ENCODE assay signal across 18 cellular contexts in the genomic region with DNA sequence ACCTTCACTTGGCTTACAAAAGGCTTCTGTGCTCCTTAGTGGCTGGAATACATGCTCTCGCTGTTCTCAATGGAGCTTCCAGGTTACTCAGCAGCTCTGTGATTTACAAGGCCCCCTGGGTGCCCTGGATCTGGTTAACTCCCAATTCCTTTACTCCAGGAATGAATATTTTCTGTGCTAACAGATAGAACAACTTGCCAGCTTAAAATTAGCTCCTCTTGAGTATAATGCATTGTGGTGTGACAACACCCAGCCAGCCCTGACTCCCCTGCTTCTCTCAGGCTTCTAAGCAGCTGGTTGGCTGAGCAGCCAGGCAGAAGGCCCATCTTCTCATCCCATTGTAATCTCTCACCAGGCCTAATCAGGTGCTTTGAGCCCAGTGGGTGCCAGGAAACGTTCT.
DNase-seq lines count a peak whose midpoint lies in the region; ATAC-seq and TF ChIP-seq lines count a peak whose summit lies in the region.
"Had no signal": no experiment of that assay in that cellular context is flagged by ENCODE, and none has a peak within 500 bp of the region (broad histone marks: within the 10 kb centered on the region; RNA-seq: fewer than 3 reads in every experiment).

No MANE protein-coding gene starts in this region.

- ATAC-seq in heart right ventricle, result peak in 5 of 8 donors; percentile 42 to 55 (median 52)
- no peak for ATAC-seq in activated CD8-positive, alpha-beta T cell treated with anti-CD3 and anti-CD28 coated beads, Interleukin-2, amount 10 ng/mL, durations not matched to agents 7 days and 5 days
- ATAC-seq: gastrocnemius medialis had no signal

- H2AFZ ChIP-seq in neuronal stem cell (ENCODE audit: low read length), result peak overlapping the region; percentile 68
- no peak overlapping the region for H2AFZ ChIP-seq in hepatocyte

- peaks cover 2% of the 10 kb centered on the region for H3K27me3 Mint-ChIP-seq in activated CD8-positive, alpha-beta T cell treated with anti-CD3 and anti-CD28 coated beads, Interleukin-2, amount 10 ng/mL, durations not matched to agents 7 days and 5 days (ENCODE audit: low read depth)

- no peak overlapping the region for H2AK5ac ChIP-seq in neuronal stem cell (ENCODE audit: low read depth, low read length)

- H3K36me3 ChIP-seq in heart right ventricle (no peaks in the 10 kb centered on the region), neuronal stem cell (replicated peaks in 1 of 2; ENCODE audit: control insufficient read depth in 2 of 2, insufficient read depth in 2 of 2, low read length in 2 of 2) (no peaks in the 10 kb centered on the region), brain microvascular endothelial cell (replicated peaks) (no peaks in the 10 kb centered on the region), hepatocyte (replicated peaks; ENCODE audit: insufficient read depth, low read depth) (no peaks in the 10 kb centered on the region)
- H3K36me3 ChIP-seq: adrenal gland, gastrocnemius medialis had no signal

- H3K79me1 ChIP-seq in neuronal stem cell (ENCODE audit: low read depth, low read length), result no peaks in the 10 kb centered on the region

- no peak overlapping the region for H4K91ac ChIP-seq in neuronal stem cell (ENCODE audit: low read depth, low read length, poor library complexity)

- no peak overlapping the region for H2BK15ac ChIP-seq in neuronal stem cell (ENCODE audit: low read length)

- no peak overlapping the region for H3K4me3 Mint-ChIP-seq in activated CD8-positive, alpha-beta T cell treated with anti-CD3 and anti-CD28 coated beads, Interleukin-2, amount 10 ng/mL, durations not matched to agents 7 days and 5 days

- POLR2A ChIA-PET in activated CD8-positive, alpha-beta T cell treated with anti-CD3 and anti-CD28 coated beads, Interleukin-2, amount 10 ng/mL, durations not matched to agents 7 days and 5 days (lab: Charles Lee), result no interaction called here

- no peaks in the 10 kb centered on the region for H4K20me1 ChIP-seq in hepatocyte (ENCODE audit: insufficient read depth, poor library complexity, severe bottlenecking)

- DNase-seq in ELF-1 (ENCODE audit: low read depth, low spot score) (peak; percentile 4), NCI-H345 treated with DMSO at 0.1 percent for 48 hours (lab: John Stamatoyannopoulos, UW; ENCODE audit: unreplicated experiment) (peak; percentile 27), heart right ventricle (no peak), neuronal stem cell (ENCODE audit: low spot score) (no peak), NCI-H748 (lab: John Stamatoyannopoulos, UW; ENCODE audit: unreplicated experiment) (no peak), brain microvascular endothelial cell (no peak), hepatocyte (ENCODE audit: low spot score) (no peak)
- no peak for DNase-seq in activated CD8-positive, alpha-beta T cell treated with anti-CD3 and anti-CD28 coated beads, Interleukin-2, amount 10 ng/mL, durations not matched to agents 7 days and 5 days
- DNase-seq: activated CD8-positive, alpha-beta memory T cell treated with anti-CD3 and anti-CD28 coated beads for 24 hours; adrenal gland; cerebellar nuclear complex; mammary epithelial cell; NCI-H187; NCI-H526 treated with DMSO at 0.1 percent for 48 hours; stimulated activated CD4-positive, alpha-beta T cell treated with anti-CD3 and anti-CD28 coated beads, Interleukin-4, amount 100 ng/mL, for 4 hours; SW 1271 had no signal

- no peaks in the 10 kb centered on the region for H3K9me2 ChIP-seq in hepatocyte (replicated peaks; ENCODE audit: insufficient read depth)

- no peaks in the 10 kb centered on the region for H3K36me3 Mint-ChIP-seq in activated CD8-positive, alpha-beta T cell treated with anti-CD3 and anti-CD28 coated beads, Interleukin-2, amount 10 ng/mL, durations not matched to agents 7 days and 5 days (ENCODE audit: low read depth)

- H3K4me1 ChIP-seq in heart right ventricle (peaks cover 0 to 11% (median 3%) of the 10 kb centered on the region in 9 donors), neuronal stem cell (ENCODE audit: control insufficient read depth in 2 of 2, insufficient read depth in 1 of 2, low read depth in 1 of 2, low read length in 2 of 2) (peaks cover 2 to 8% of the 10 kb centered on the region in 2 donors), hepatocyte (ENCODE audit: insufficient read depth) (no peaks in the 10 kb centered on the region)
- H3K4me1 ChIP-seq: adrenal gland, gastrocnemius medialis had no signal

- no peak overlapping the region for H3K4me3 ChIP-seq in heart right ventricle
- H3K4me3 ChIP-seq in neuronal stem cell (ENCODE audit: low read length in 2 of 2), result no peak overlapping the region
- no peak overlapping the region for H3K4me3 ChIP-seq in brain microvascular endothelial cell (ENCODE audit: low read depth, low read length)
- no peak overlapping the region for H3K4me3 ChIP-seq in hepatocyte
- H3K4me3 ChIP-seq: adrenal gland, gastrocnemius medialis had no signal

- H3K4ac ChIP-seq in neuronal stem cell (ENCODE audit: low read length), result no peak overlapping the region

- no peak overlapping the region for H3K4me2 ChIP-seq in neuronal stem cell (ENCODE audit: insufficient read depth, low read length, poor library complexity, severe bottlenecking)
- no peak overlapping the region for H3K4me2 ChIP-seq in hepatocyte

- H3K79me2 ChIP-seq in hepatocyte, result no peaks in the 10 kb centered on the region

- no peak overlapping the region for H3K27ac ChIP-seq in heart right ventricle
- peak overlapping the region; percentile 14 for H3K27ac ChIP-seq in neuronal stem cell (replicated peaks; ENCODE audit: low read length)
- no peak overlapping the region for H3K27ac ChIP-seq in brain microvascular endothelial cell
- H3K27ac ChIP-seq in hepatocyte, result no peak overlapping the region
- H3K27ac ChIP-seq: adrenal gland, gastrocnemius medialis had no signal

- CTCF ChIA-PET in activated CD8-positive, alpha-beta T cell treated with anti-CD3 and anti-CD28 coated beads, Interleukin-2, amount 10 ng/mL, durations not matched to agents 7 days and 5 days (lab: Charles Lee), result no interaction called here

- no peak overlapping the region for H3K14ac ChIP-seq in neuronal stem cell (ENCODE audit: low read length)

- H3K27ac Mint-ChIP-seq in activated CD8-positive, alpha-beta T cell treated with anti-CD3 and anti-CD28 coated beads, Interleukin-2, amount 10 ng/mL, durations not matched to agents 7 days and 5 days, result no peak overlapping the region
- H3K27ac Mint-ChIP-seq: activated T-helper 2 cell treated with anti-CD3 and anti-CD28 coated beads, Interferon-gamma antibody, Interleukin-2, Interleukin-4, amounts not matched to agents 10 μg/mL and 5 μg/mL and 100 μg/mL, durations not matched to agents 14 hours and 24 hours and 36 hours had no signal

- H3K23ac ChIP-seq in neuronal stem cell (ENCODE audit: low read depth, low read length, poor library complexity), result no peak overlapping the region

- WGBS in heart right ventricle, 2 donors, result 34 to 37% methylated on average over 2 of the region's 2 CpGs
- no CpG with 5 or more reads among the region's 2 CpGs for WGBS in neuronal stem cell (ENCODE audit: extremely low coverage in 2 of 2, insufficient read length in 2 of 2, insufficient replicate concordance in 1 of 2), 2 donors
- 68% methylated on average over 2 of the region's 2 CpGs for WGBS in hepatocyte (ENCODE audit: low lambda C conversion rate, missing lambda C conversion rate)

- H3K9ac ChIP-seq in neuronal stem cell (ENCODE audit: low read depth, low read length, poor library complexity), result no peak overlapping the region

- no peak overlapping the region for H4K8ac ChIP-seq in neuronal stem cell (ENCODE audit: low read depth, low read length)

- H3K27me3 ChIP-seq in heart right ventricle, result no peaks in the 10 kb centered on the region
- no peaks in the 10 kb centered on the region for H3K27me3 ChIP-seq in neuronal stem cell (ENCODE audit: control insufficient read depth in 3 of 3, insufficient read depth in 3 of 3, low read depth in 1 of 3, low read length in 3 of 3)
- H3K27me3 ChIP-seq in brain microvascular endothelial cell (replicated peaks), result no peaks in the 10 kb centered on the region
- H3K27me3 ChIP-seq in hepatocyte, result no peaks in the 10 kb centered on the region
- H3K27me3 ChIP-seq: adrenal gland, gastrocnemius medialis had no signal

- in situ Hi-C loops in brain microvascular endothelial cell (cut with HindIII; ENCODE audit: low pct_ligation_motif_present, low sequenced_read_pairs), result no loop called here

- H3K4me1 Mint-ChIP-seq in activated CD8-positive, alpha-beta T cell treated with anti-CD3 and anti-CD28 coated beads, Interleukin-2, amount 10 ng/mL, durations not matched to agents 7 days and 5 days (ENCODE audit: low read depth), result no peaks in the 10 kb centered on the region

- TF ChIP-seq CTCF in heart right ventricle (IDR thresholded peaks at IDR 0.05), result no peak
- TF ChIP-seq CTCF in brain microvascular endothelial cell (IDR thresholded peaks at IDR 0.05; ENCODE audit: low read depth, low read length, missing control alignments), result no peak
- TF ChIP-seq CTCF in hepatocyte (IDR thresholded peaks at IDR 0.05; ENCODE audit: poor library complexity), result no peak

- intact Hi-C loops in heart right ventricle (cut with DNase I), result no loop called here

- H3K9me3 Mint-ChIP-seq in activated CD8-positive, alpha-beta T cell treated with anti-CD3 and anti-CD28 coated beads, Interleukin-2, amount 10 ng/mL, durations not matched to agents 7 days and 5 days (ENCODE audit: insufficient read depth), result no peaks in the 10 kb centered on the region
- H3K9me3 Mint-ChIP-seq: activated T-helper 2 cell treated with anti-CD3 and anti-CD28 coated beads, Interferon-gamma antibody, Interleukin-2, Interleukin-4, amounts not matched to agents 10 μg/mL and 5 μg/mL and 100 μg/mL, durations not matched to agents 14 hours and 24 hours and 36 hours had no signal

- no peak overlapping the region for H2BK5ac ChIP-seq in neuronal stem cell (ENCODE audit: low read length)

- H3K9me3 ChIP-seq in heart right ventricle, result no peaks in the 10 kb centered on the region
- H3K9me3 ChIP-seq in neuronal stem cell (replicated peaks in 1 of 2; ENCODE audit: control insufficient read depth in 2 of 2, insufficient read depth in 1 of 2, low read depth in 1 of 2, low read length in 2 of 2), result no peaks in the 10 kb centered on the region
- no peaks in the 10 kb centered on the region for H3K9me3 ChIP-seq in hepatocyte (ENCODE audit: low read depth)
- H3K9me3 ChIP-seq: adrenal gland, gastrocnemius medialis had no signal

- H3K18ac ChIP-seq in neuronal stem cell (ENCODE audit: low read length), result peak overlapping the region; percentile 30

- no peak overlapping the region for H2BK12ac ChIP-seq in neuronal stem cell (ENCODE audit: low read length)

- H2BK120ac ChIP-seq in neuronal stem cell (ENCODE audit: low read depth, low read length), result no peak overlapping the region

Comparison
In these comparisons a context has a peak if more than half of its experiments do, and no peak if none do; other contexts are left out.
1. DNase-seq: peak in ELF-1 (single experiment) and NCI-H345 treated with DMSO at 0.1 percent for 48 hours (single experiment); none in heart right ventricle (0 of 2), neuronal stem cell (single experiment), NCI-H748 (single experiment), brain microvascular endothelial cell (single experiment), activated CD8-positive, alpha-beta T cell treated with anti-CD3 and anti-CD28 coated beads, Interleukin-2, amount 10 ng/mL, durations not matched to agents 7 days and 5 days (single experiment) and hepatocyte (single experiment).